Comparison of ENCODE assay signal across 9 cellular contexts in genomic region chr5:107519900-107520354, GRCh38.
A peak's percentile ranks its signal among the peaks of the same experiment; 100 is the strongest.
DNase-seq lines count a peak whose midpoint lies in the region; ATAC-seq lines count a peak whose summit lies in the region.
"Had no signal": no experiment of that assay in that cellular context is flagged by ENCODE, and none has a peak within 500 bp of the region (broad histone marks: within the 10 kb centered on the region; RNA-seq: fewer than 3 reads in every experiment).

No MANE protein-coding gene starts in this region.

- no peak for ATAC-seq in GM19351 (IDR thresholded peaks at IDR 0.05; ENCODE audit: unreplicated experiment)

- DNase-seq in NCI-H82 (lab: John Stamatoyannopoulos, UW) (peak; percentile 10), NCI-H82 treated with DMSO at 0.1 percent for 48 hours (lab: John Stamatoyannopoulos, UW; ENCODE audit: unreplicated experiment) (no peak), NCI-H774 (lab: John Stamatoyannopoulos, UW) (peak; percentile 49), retina (peak; percentile 19), HPDE6-E6E7 (ENCODE audit: extremely low spot score) (no peak), midbrain (lab: John Stamatoyannopoulos, UW) (no peak)
- DNase-seq: nucleus accumbens had no signal

- peak overlapping the region in 1 of 2 donors; percentile 21 for H3K4me3 ChIP-seq in esophagus (ENCODE audit: low read depth in 1 of 2, low read length in 2 of 2)

- H3K4me1 ChIP-seq in esophagus (ENCODE audit: control insufficient read depth in 2 of 2, insufficient read depth in 2 of 2, low read length in 1 of 2), result peaks cover 0 to 2% of the 10 kb centered on the region in 2 donors

- H3K36me3 ChIP-seq in esophagus (ENCODE audit: control insufficient read depth in 2 of 2, insufficient read depth in 2 of 2, low read length in 1 of 2), result no peaks in the 10 kb centered on the region

- 18 to 28% methylated on average over 6 of the region's 6 CpGs for WGBS in esophagus, 2 donors

- peak overlapping the region; percentile 74 to 78 for H3K27ac ChIP-seq in esophagus (ENCODE audit: low read depth in 2 of 2, low read length in 1 of 2)

- no peaks in the 10 kb centered on the region for H3K9me3 ChIP-seq in esophagus (ENCODE audit: control insufficient read depth in 2 of 2, insufficient read depth in 1 of 2, low read depth in 1 of 2, low read length in 1 of 2)

- H3K27me3 ChIP-seq in esophagus (ENCODE audit: control insufficient read depth in 1 of 2, insufficient read depth in 2 of 2, low read length in 2 of 2), result no peaks in the 10 kb centered on the region

Comparison
In these comparisons a context has a peak if more than half of its experiments do, and no peak if none do; other contexts are left out.
1. DNase-seq: peak in NCI-H82 (single experiment), NCI-H774 (single experiment) and retina (single experiment); none in NCI-H82 treated with DMSO at 0.1 percent for 48 hours (single experiment), HPDE6-E6E7 (single experiment) and midbrain (single experiment).